In the genomic region with DNA sequence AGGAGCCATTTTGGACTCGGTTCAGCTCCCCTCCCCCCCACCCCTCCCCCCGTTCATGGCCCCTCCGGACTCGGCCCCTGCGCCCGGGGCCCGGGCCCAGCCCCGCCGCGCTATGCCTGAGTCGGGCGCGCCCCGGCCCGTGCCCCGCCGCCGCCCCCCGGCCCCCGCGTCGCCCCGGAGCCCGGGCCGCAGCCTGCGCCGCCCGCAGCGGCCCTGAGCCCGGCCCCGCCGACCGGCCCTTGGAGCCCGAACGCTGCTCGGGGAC, we compare ENCODE assay signal across 1 cellular context.
TF ChIP-seq lines count a peak whose summit lies in the region.

No MANE protein-coding gene starts in this region.

TF ChIP-seq in GM23338, 12 proteins besides CTCF, POLR2A, EP300 and RAD21 (continued from another document):
- TF ChIP-seq ZNF462 (CRISPR knock-in tag; IDR thresholded peaks at IDR 0.05) (no peak), ZNF331 (CRISPR knock-in tag; IDR thresholded peaks at IDR 0.05; ENCODE audit: low read depth) (no peak), CREB1 (CRISPR knock-in tag; IDR thresholded peaks at IDR 0.05; ENCODE audit: low read depth) (no peak), REST (IDR thresholded peaks at IDR 0.05; ENCODE audit: unreplicated experiment) (no peak), NANOG (IDR thresholded peaks at IDR 0.05; ENCODE audit: borderline replicate concordance) (no peak), ZNF114 (CRISPR knock-in tag; IDR thresholded peaks at IDR 0.05) (no peak), POLR2AphosphoS5 (IDR thresholded peaks at IDR 0.05; ENCODE audit: low read depth) (no peak), JUNB (IDR thresholded peaks at IDR 0.05; ENCODE audit: unreplicated experiment) (no peak), EZH2phosphoT487 (IDR thresholded peaks at IDR 0.05; ENCODE audit: unreplicated experiment) (no peak)
TF ChIP-seq in GM23338: peak in this region for 0.
